In genomic region chr2:74503506-74504475, GRCh38 we compare ENCODE assay signal across 1 cellular context.
TF ChIP-seq lines count a peak whose summit lies in the region.

No MANE protein-coding gene starts in this region.

TF ChIP-seq in HCT116, 20 proteins besides CTCF, POLR2A, EP300 and RAD21 (continued from another document):
- TF ChIP-seq EZH2phosphoT487 (IDR thresholded peaks at IDR 0.05; ENCODE audit: borderline replicate concordance) (no peak), FOSL1 (IDR thresholded peaks at IDR 0.05; ENCODE audit: low read depth) (no peak), ELF1 (IDR thresholded peaks at IDR 0.05; ENCODE audit: borderline replicate concordance, low read depth) (no peak), REST (IDR thresholded peaks at IDR 0.05; ENCODE audit: low read depth) (no peak), POLR2AphosphoS5 (IDR thresholded peaks at IDR 0.05; ENCODE audit: low read depth, low read length) (no peak), EZH2 (IDR thresholded peaks at IDR 0.05) (no peak), SRF (IDR thresholded peaks at IDR 0.05; ENCODE audit: low read depth) (no peak), EGR1 (IDR thresholded peaks at IDR 0.05; ENCODE audit: low read depth) (no peak), ZFX (IDR thresholded peaks at IDR 0.05) (no peak), ZBTB33 (IDR thresholded peaks at IDR 0.05; ENCODE audit: extremely low read depth, insufficient replicate concordance, low read length) (no peak), CEBPB (IDR thresholded peaks at IDR 0.05; ENCODE audit: low read depth) (no peak), ZNF274 (IDR thresholded peaks at IDR 0.05; ENCODE audit: low read depth, low read length) (no peak), JUND (IDR thresholded peaks at IDR 0.05) (no peak)
TF ChIP-seq in HCT116: peak in this region for 0.
